ENCODE assay signal across 11 cellular contexts in genomic region chr10:118343115-118343514, GRCh38. TPM values are rescaled to one million over a fixed set of nuclear protein-coding genes. Genes with fewer than 3 reads are reported as not detected.
DNase-seq lines count a peak whose midpoint lies in the region; ATAC-seq and TF ChIP-seq lines count a peak whose summit lies in the region.
"Had no signal": no experiment of that assay in that cellular context is flagged by ENCODE, and none has a peak within 500 bp of the region (broad histone marks: within the 10 kb centered on the region; RNA-seq: fewer than 3 reads in every experiment).

No MANE protein-coding gene starts in this region.

- H3K27me3 Mint-ChIP-seq in activated CD4-positive, alpha-beta memory T cell treated with anti-CD3 and anti-CD28 coated beads for 36 hours, result no peaks in the 10 kb centered on the region

- H3K9me3 Mint-ChIP-seq in activated CD4-positive, alpha-beta memory T cell treated with anti-CD3 and anti-CD28 coated beads for 36 hours, result no peaks in the 10 kb centered on the region

- TF ChIP-seq CTCF in AG04449 (IDR thresholded peaks at IDR 0.05; ENCODE audit: insufficient read depth, low read length, missing control alignments) (no peak), upper lobe of right lung (IDR thresholded peaks at IDR 0.05) (no peak)

- H3K4me1 Mint-ChIP-seq in activated CD4-positive, alpha-beta memory T cell treated with anti-CD3 and anti-CD28 coated beads for 36 hours (ENCODE audit: low read depth), result peaks cover 36% of the 10 kb centered on the region

- H3K9me3 ChIP-seq in upper lobe of right lung, result no peaks in the 10 kb centered on the region

- POLR2A ChIA-PET in AG04449 (lab: Yijun Ruan, JAX), result no interaction called here
- POLR2A ChIA-PET in activated CD4-positive, alpha-beta memory T cell treated with anti-CD3 and anti-CD28 coated beads for 36 hours (lab: Charles Lee), result no interaction called here

- H3K27ac Mint-ChIP-seq in activated CD4-positive, alpha-beta memory T cell treated with anti-CD3 and anti-CD28 coated beads for 36 hours, result no peak overlapping the region

- no peak overlapping the region for H3K27ac ChIP-seq in upper lobe of right lung

- CTCF ChIA-PET in AG04449 (lab: Yijun Ruan, JAX), result no interaction called here
- CTCF ChIA-PET in activated CD4-positive, alpha-beta memory T cell treated with anti-CD3 and anti-CD28 coated beads for 36 hours (lab: Charles Lee), result interaction anchor here (1.2 kb wide), 1 partner anchor 1127 kb away, joined by 3 read pairs; no protein-coding TSS in a partner anchor

- DNase-seq in AG04449 (ENCODE audit: low read depth, low spot score) (peak; percentile 3), EL (peak; percentile 45), iris pigment epithelial cell (ENCODE audit: low read depth) (peak; percentile 57), iPS-NIHi7 (ENCODE audit: extremely low spot score) (no peak), midbrain (lab: John Stamatoyannopoulos, UW) (no peak), hippocampal formation (lab: John Stamatoyannopoulos, UW) (no peak), upper lobe of right lung (no peak)
- DNase-seq in activated CD4-positive, alpha-beta memory T cell treated with anti-CD3 and anti-CD28 coated beads for 36 hours, result no peak
- DNase-seq: cortex of kidney; NCI-H345; stimulated activated CD4-positive, alpha-beta T cell treated with anti-CD3 and anti-CD28 coated beads, Interleukin-1b, Interleukin-23, amount 100 ng/mL, for 48 hours had no signal

- H3K4me3 ChIP-seq in AG04449 (ENCODE audit: low read depth, low read length), result no peak overlapping the region
- H3K4me3 ChIP-seq in upper lobe of right lung, result no peak overlapping the region

- H3K4me3 Mint-ChIP-seq in activated CD4-positive, alpha-beta memory T cell treated with anti-CD3 and anti-CD28 coated beads for 36 hours, result peak overlapping the region; percentile 46

- intact Hi-C loops in activated CD4-positive, alpha-beta memory T cell treated with anti-CD3 and anti-CD28 coated beads for 36 hours (cut with micrococcal nuclease), result loop anchor here (2.0 to 5.0 kb wide), 3 partner anchors 79 to 966 kb away; partner anchors contain the start of genes PDZD8 and RAB11FIP2
- intact Hi-C loops in upper lobe of right lung (cut with DNase I), result no loop called here

- no peaks in the 10 kb centered on the region for H3K36me3 ChIP-seq in upper lobe of right lung

- peaks cover 18% of the 10 kb centered on the region for H3K4me1 ChIP-seq in upper lobe of right lung

- H3K36me3 Mint-ChIP-seq in activated CD4-positive, alpha-beta memory T cell treated with anti-CD3 and anti-CD28 coated beads for 36 hours, result peaks cover 3% of the 10 kb centered on the region

- ATAC-seq in upper lobe of right lung, result no peak

- no peaks in the 10 kb centered on the region for H3K27me3 ChIP-seq in upper lobe of right lung

RNA-seq across cellular contexts. Expression of gene FAM204A, which starts 1.0 kb away (rescaled TPM):
- total RNA-seq in activated CD4-positive, alpha-beta memory T cell treated with anti-CD3 and anti-CD28 coated beads for 36 hours, result 10 to 100 TPM; 63.5 to 64.8 TPM
- 51.0 TPM for total RNA-seq in upper lobe of right lung

Comparison
In these comparisons a context has a peak if more than half of its experiments do, and no peak if none do; other contexts are left out.
1. DNase-seq: peak in AG04449 (single experiment), EL (single experiment) and iris pigment epithelial cell (single experiment); none in activated CD4-positive, alpha-beta memory T cell treated with anti-CD3 and anti-CD28 coated beads for 36 hours (single experiment), iPS-NIHi7 (single experiment), midbrain (single experiment), hippocampal formation (0 of 2) and upper lobe of right lung (single experiment).